ENCODE assay signal across 1 cellular context in genomic region chr6:137767931-137768690, GRCh38.
TF ChIP-seq lines count a peak whose summit lies in the region.

No MANE protein-coding gene starts in this region.

TF ChIP-seq in K562, 482 proteins besides CTCF, POLR2A, EP300 and RAD21 (continued from another document):
- TF ChIP-seq NR2C2 (CRISPR knock-in tag; IDR thresholded peaks at IDR 0.05) = no peak
- peak; percentile 38; the same call in 1 of the 2 replicates for TF ChIP-seq NR2C2 (tag; IDR thresholded peaks at IDR 0.05)
- peak; percentile 63 for TF ChIP-seq TEAD4 (IDR thresholded peaks at IDR 0.05; ENCODE audit: low read length)
- no peak for TF ChIP-seq TEAD4 (CRISPR knock-in tag; IDR thresholded peaks at IDR 0.05; ENCODE audit: borderline replicate concordance)
- no peak for TF ChIP-seq CEBPG (CRISPR knock-in tag; IDR thresholded peaks at IDR 0.05)
- TF ChIP-seq CEBPG (tag; conservative IDR thresholded peaks at IDR 0.05 in 1 of 2, IDR thresholded peaks at IDR 0.05 in 1 of 2) = peak; percentile 34 to 63; a peak in 2 of 4 replicates
- TF ChIP-seq ZNF197 (CRISPR knock-in tag; IDR thresholded peaks at IDR 0.05; ENCODE audit: low read depth) = 0 out of 2 replicates have a peak, but pooled peaks have one; percentile 43
- TF ChIP-seq MECOM (CRISPR knock-in tag; IDR thresholded peaks at IDR 0.05) = peak; percentile 30; the same call in 1 of the 2 replicates
- no peak for TF ChIP-seq HBP1 (CRISPR knock-in tag; IDR thresholded peaks at IDR 0.05)
- TF ChIP-seq GABPA (tag; conservative IDR thresholded peaks at IDR 0.05; ENCODE audit: low read depth) = 0 out of 2 replicates have a peak, but pooled peaks have one; percentile 34
- no peak for TF ChIP-seq RFX1 (IDR thresholded peaks at IDR 0.05)
- peak; percentile 24; the same call in 1 of the 2 replicates for TF ChIP-seq MAFG (tag; conservative IDR thresholded peaks at IDR 0.05)
- TF ChIP-seq FOSL1 (tag; conservative IDR thresholded peaks at IDR 0.05) = peak; percentile 20; the same call in 1 of the 2 replicates
- peak in 1 of 2 experiments; percentile 54; a peak in 1 of 4 replicates for TF ChIP-seq MAZ (CRISPR knock-in tag; conservative IDR thresholded peaks at IDR 0.05 in 1 of 2, IDR thresholded peaks at IDR 0.05 in 1 of 2)
- 0 out of 4 replicates have a peak, but pooled peaks of 1 of the 2 experiments have one; percentile 28 for TF ChIP-seq KDM1A (IDR thresholded peaks at IDR 0.05)
- TF ChIP-seq ZFP30 (CRISPR knock-in tag; IDR thresholded peaks at IDR 0.05; ENCODE audit: borderline replicate concordance) = no peak
- peak in 1 of 2 experiments; percentile 29; a peak in 2 of 4 replicates for TF ChIP-seq RCOR1 (IDR thresholded peaks at IDR 0.05; ENCODE audit: borderline replicate concordance in 1 of 2, low read depth in 2 of 2, low read length in 2 of 2)
- peak; percentile 66 for TF ChIP-seq TAL1 (IDR thresholded peaks at IDR 0.05)
- 0 out of 2 replicates have a peak, but pooled peaks have one; percentile 51 for TF ChIP-seq TCF7 (IDR thresholded peaks at IDR 0.05; ENCODE audit: borderline replicate concordance)
- peak; percentile 91 for TF ChIP-seq CTBP1 (IDR thresholded peaks at IDR 0.05; ENCODE audit: borderline replicate concordance)
- peak; percentile 27; the same call in 1 of the 2 replicates for TF ChIP-seq C11orf30 (IDR thresholded peaks at IDR 0.05; ENCODE audit: low read depth)
- TF ChIP-seq RBM17 (IDR thresholded peaks at IDR 0.05; ENCODE audit: borderline replicate concordance, low read depth, low read length) = no peak
- TF ChIP-seq SMAD4 (CRISPR knock-in tag; conservative IDR thresholded peaks at IDR 0.05) = 0 out of 2 replicates have a peak, but pooled peaks have one; percentile 28
- TF ChIP-seq ZEB2 (IDR thresholded peaks at IDR 0.05) = peak; percentile 58; the same call in 1 of the 2 replicates
- TF ChIP-seq YBX1 (IDR thresholded peaks at IDR 0.05) = no peak
- peak; percentile 67; the same call in 1 of the 2 replicates for TF ChIP-seq DPF2 (IDR thresholded peaks at IDR 0.05)
- peak; percentile 88 for TF ChIP-seq PKNOX1 (IDR thresholded peaks at IDR 0.05)
- peak; percentile 51 for TF ChIP-seq TCF3 (CRISPR knock-in tag; IDR thresholded peaks at IDR 0.05)
- TF ChIP-seq ADNP (tag; IDR thresholded peaks at IDR 0.05) = 0 out of 2 replicates have a peak, but pooled peaks have one; percentile 23
- peak; percentile 53; the same call in 1 of the 2 replicates for TF ChIP-seq SMARCA4 (IDR thresholded peaks at IDR 0.05)
- TF ChIP-seq PBX2 (CRISPR knock-in tag; IDR thresholded peaks at IDR 0.05; ENCODE audit: low read depth) = no peak
- TF ChIP-seq PBX2 (tag; conservative IDR thresholded peaks at IDR 0.05; ENCODE audit: low read depth) = peak; percentile 93
- 0 out of 2 replicates have a peak, but pooled peaks have one; percentile 28 for TF ChIP-seq HDAC2 (IDR thresholded peaks at IDR 0.05)
- TF ChIP-seq ETV1 (tag; conservative IDR thresholded peaks at IDR 0.05; ENCODE audit: low read depth) = no peak
- no peak for TF ChIP-seq MEF2A (IDR thresholded peaks at IDR 0.05; ENCODE audit: control insufficient read depth, low read depth, low read length)
- TF ChIP-seq MEIS2 (IDR thresholded peaks at IDR 0.05; ENCODE audit: partially characterized antibody) = peak; percentile 97
- TF ChIP-seq PML (IDR thresholded peaks at IDR 0.05; ENCODE audit: low read length) = 0 out of 2 replicates have a peak, but pooled peaks have one; percentile 43
- no peak for TF ChIP-seq ZNF23 (CRISPR knock-in tag; IDR thresholded peaks at IDR 0.05)
- TF ChIP-seq GTF2F1 (IDR thresholded peaks at IDR 0.05; ENCODE audit: low read depth, low read length) = no peak
- peak; percentile 67; the same call in 1 of the 2 replicates for TF ChIP-seq LEF1 (IDR thresholded peaks at IDR 0.05)
- 0 out of 2 replicates have a peak, but pooled peaks have one; percentile 55 for TF ChIP-seq ZNF766 (CRISPR knock-in tag; conservative IDR thresholded peaks at IDR 0.05)
- TF ChIP-seq FOXM1 (IDR thresholded peaks at IDR 0.05; ENCODE audit: low read depth) = peak; percentile 48; the same call in 1 of the 2 replicates
- no peak for TF ChIP-seq FOXM1 (CRISPR knock-in tag; IDR thresholded peaks at IDR 0.05; ENCODE audit: low read depth)
- TF ChIP-seq MAFF (IDR thresholded peaks at IDR 0.05; ENCODE audit: low read length) = peak; percentile 39; the same call in 1 of the 2 replicates
- peak; percentile 35; the same call in 1 of the 2 replicates for TF ChIP-seq ELF4 (CRISPR knock-in tag; IDR thresholded peaks at IDR 0.05)
- peak in 1 of 2 experiments; percentile 24 for TF ChIP-seq AFF1 (IDR thresholded peaks at IDR 0.05; ENCODE audit: low read depth in 1 of 2, partially characterized antibody in 2 of 2)
- peak; percentile 51; the same call in 1 of the 2 replicates for TF ChIP-seq SMARCE1 (IDR thresholded peaks at IDR 0.05)
- TF ChIP-seq NCOR1 (IDR thresholded peaks at IDR 0.05) = peak; percentile 43; the same call in 1 of the 2 replicates
- TF ChIP-seq ARID1B (IDR thresholded peaks at IDR 0.05) = peak; percentile 82
- TF ChIP-seq GTF2B (IDR thresholded peaks at IDR 0.05; ENCODE audit: extremely low read depth, insufficient read length) = no peak
- TF ChIP-seq BRF1 (IDR thresholded peaks at IDR 0.05; ENCODE audit: borderline replicate concordance, extremely low read depth, insufficient read length) = no peak
- no peak for TF ChIP-seq PHF20 (IDR thresholded peaks at IDR 0.05; ENCODE audit: partially characterized antibody)
- no peak for TF ChIP-seq ZNF165 (CRISPR knock-in tag; IDR thresholded peaks at IDR 0.05; ENCODE audit: borderline replicate concordance)
- no peak for TF ChIP-seq ARID3B (CRISPR knock-in tag; IDR thresholded peaks at IDR 0.05; ENCODE audit: borderline replicate concordance)
- TF ChIP-seq NFE2 (IDR thresholded peaks at IDR 0.05; ENCODE audit: low read depth) = peak; percentile 85
- TF ChIP-seq ZNF75A (CRISPR knock-in tag; IDR thresholded peaks at IDR 0.05) = 0 out of 2 replicates have a peak, but pooled peaks have one; percentile 43
